Comparison of ENCODE assay signal across 1 cellular context in the genomic region with DNA sequence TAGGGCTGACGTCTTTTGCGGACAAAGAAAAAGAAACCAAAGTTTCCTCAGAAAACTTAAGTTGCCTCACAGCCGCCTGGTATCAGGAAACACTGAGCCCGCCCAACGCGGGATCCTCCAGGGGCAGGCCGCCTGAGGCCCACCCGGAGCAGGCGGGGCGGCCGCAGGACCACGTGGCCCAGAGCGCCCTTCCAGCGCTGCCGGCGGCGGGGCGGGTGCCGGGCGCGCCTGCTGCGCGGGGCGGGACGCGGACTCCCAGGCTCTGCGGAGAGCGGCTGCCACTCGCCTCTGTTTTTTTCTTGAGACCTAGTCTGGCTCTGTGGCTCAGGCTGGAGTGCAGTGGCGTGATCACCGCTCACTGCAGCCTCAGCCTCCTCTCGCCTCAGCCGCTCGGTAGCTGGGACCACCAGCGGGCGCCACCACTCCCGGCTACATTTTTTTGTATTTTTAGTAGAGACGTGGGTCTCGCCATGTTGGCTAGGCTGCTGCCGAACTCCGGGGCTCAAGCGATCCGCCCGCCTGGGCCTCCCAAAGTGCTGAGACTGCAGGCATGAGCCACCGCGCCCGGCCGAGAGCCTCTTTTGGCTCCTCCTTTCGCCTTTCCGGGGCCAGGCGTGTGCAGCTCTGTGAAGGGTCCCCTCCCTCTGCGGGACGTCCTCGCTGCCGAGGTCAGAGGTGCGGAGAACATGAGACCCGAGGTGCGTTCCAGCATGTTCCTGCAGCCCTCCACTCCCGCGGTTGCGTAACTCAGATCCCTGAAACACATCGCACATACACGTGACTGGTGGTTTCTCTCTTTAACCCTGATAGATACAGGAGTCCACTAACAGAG.
TF ChIP-seq lines count a peak whose summit lies in the region.

No MANE protein-coding gene starts in this region.

TF ChIP-seq in HepG2, 621 proteins besides CTCF, POLR2A, EP300 and RAD21 (continued from another document and continues in another):
- TF ChIP-seq, protein P1, sequence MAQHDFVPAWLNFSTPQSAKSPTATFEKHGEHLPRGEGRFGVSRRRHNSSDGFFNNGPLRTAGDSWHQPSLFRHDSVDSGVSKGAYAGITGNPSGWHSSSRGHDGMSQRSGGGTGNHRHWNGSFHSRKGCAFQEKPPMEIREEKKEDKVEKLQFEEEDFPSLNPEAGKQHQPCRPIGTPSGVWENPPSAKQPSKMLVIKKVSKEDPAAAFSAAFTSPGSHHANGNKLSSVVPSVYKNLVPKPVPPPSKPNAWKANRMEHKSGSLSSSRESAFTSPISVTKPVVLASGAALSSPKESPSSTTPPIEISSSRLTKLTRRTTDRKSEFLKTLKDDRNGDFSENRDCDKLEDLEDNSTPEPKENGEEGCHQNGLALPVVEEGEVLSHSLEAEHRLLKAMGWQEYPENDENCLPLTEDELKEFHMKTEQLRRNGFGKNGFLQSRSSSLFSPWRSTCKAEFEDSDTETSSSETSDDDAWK (CRISPR knock-in tag; IDR thresholded peaks at IDR 0.05), result no peak
- TF ChIP-seq, protein P2, sequence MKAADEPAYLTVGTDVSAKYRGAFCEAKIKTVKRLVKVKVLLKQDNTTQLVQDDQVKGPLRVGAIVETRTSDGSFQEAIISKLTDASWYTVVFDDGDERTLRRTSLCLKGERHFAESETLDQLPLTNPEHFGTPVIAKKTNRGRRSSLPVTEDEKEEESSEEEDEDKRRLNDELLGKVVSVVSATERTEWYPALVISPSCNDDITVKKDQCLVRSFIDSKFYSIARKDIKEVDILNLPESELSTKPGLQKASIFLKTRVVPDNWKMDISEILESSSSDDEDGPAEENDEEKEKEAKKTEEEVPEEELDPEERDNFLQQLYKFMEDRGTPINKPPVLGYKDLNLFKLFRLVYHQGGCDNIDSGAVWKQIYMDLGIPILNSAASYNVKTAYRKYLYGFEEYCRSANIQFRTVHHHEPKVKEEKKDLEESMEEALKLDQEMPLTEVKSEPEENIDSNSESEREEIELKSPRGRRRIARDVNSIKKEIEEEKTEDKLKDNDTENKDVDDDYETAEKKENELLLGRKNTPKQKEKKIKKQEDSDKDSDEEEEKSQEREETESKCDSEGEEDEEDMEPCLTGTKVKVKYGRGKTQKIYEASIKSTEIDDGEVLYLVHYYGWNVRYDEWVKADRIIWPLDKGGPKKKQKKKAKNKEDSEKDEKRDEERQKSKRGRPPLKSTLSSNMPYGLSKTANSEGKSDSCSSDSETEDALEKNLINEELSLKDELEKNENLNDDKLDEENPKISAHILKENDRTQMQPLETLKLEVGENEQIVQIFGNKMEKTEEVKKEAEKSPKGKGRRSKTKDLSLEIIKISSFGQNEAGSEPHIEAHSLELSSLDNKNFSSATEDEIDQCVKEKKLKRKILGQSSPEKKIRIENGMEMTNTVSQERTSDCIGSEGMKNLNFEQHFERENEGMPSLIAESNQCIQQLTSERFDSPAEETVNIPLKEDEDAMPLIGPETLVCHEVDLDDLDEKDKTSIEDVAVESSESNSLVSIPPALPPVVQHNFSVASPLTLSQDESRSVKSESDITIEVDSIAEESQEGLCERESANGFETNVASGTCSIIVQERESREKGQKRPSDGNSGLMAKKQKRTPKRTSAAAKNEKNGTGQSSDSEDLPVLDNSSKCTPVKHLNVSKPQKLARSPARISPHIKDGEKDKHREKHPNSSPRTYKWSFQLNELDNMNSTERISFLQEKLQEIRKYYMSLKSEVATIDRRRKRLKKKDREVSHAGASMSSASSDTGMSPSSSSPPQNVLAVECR (CRISPR knock-in tag; IDR thresholded peaks at IDR 0.05; ENCODE audit: borderline replicate concordance), result peak; percentile 92; the same call in 1 of the 2 replicates
- TF ChIP-seq SOX6 (IDR thresholded peaks at IDR 0.05) (no peak), SOX6 (CRISPR knock-in tag; IDR thresholded peaks at IDR 0.05) (peak; percentile 94), TCF12 (IDR thresholded peaks at IDR 0.05) (no peak), TCF12 (CRISPR knock-in tag; IDR thresholded peaks at IDR 0.05) (peak; percentile 82; the same call in 1 of the 2 replicates), EHMT2 (IDR thresholded peaks at IDR 0.05; ENCODE audit: borderline replicate concordance, low read depth, low read length) (no peak), ETV6 (CRISPR knock-in tag; conservative IDR thresholded peaks at IDR 0.05) (peak; percentile 82; the same call in 1 of the 2 replicates), ZNF317 (CRISPR knock-in tag; IDR thresholded peaks at IDR 0.05) (peak; percentile 92), EEA1 (CRISPR knock-in tag; IDR thresholded peaks at IDR 0.05; ENCODE audit: borderline replicate concordance) (peak; percentile 75; the same call in 1 of the 2 replicates), ZNF775 (CRISPR knock-in tag; IDR thresholded peaks at IDR 0.05; ENCODE audit: borderline replicate concordance) (no peak; the same call in 1 of the 2 replicates), SMYD3 (CRISPR knock-in tag; IDR thresholded peaks at IDR 0.05) (peak; percentile 94; the same call in 1 of the 2 replicates), ZNF251 (CRISPR knock-in tag; IDR thresholded peaks at IDR 0.05) (peak; percentile 97; the same call in 1 of the 2 replicates), WIZ (CRISPR knock-in tag; IDR thresholded peaks at IDR 0.05) (peak; percentile 78; the same call in 1 of the 2 replicates), ZFP37 (CRISPR knock-in tag; IDR thresholded peaks at IDR 0.05; ENCODE audit: borderline replicate concordance) (peak; percentile 98), ZNF367 (CRISPR knock-in tag; IDR thresholded peaks at IDR 0.05; ENCODE audit: borderline replicate concordance) (peak; percentile 97), FOXK1 (CRISPR knock-in tag; IDR thresholded peaks at IDR 0.05; ENCODE audit: borderline replicate concordance, low read depth) (peak; percentile 89; the same call in 1 of the 2 replicates), NFKB2 (CRISPR knock-in tag; IDR thresholded peaks at IDR 0.05; ENCODE audit: borderline replicate concordance) (peak; percentile 100), BRCA1 (CRISPR knock-in tag; IDR thresholded peaks at IDR 0.05) (peak; percentile 96), ZNF331 (CRISPR knock-in tag; IDR thresholded peaks at IDR 0.05) (peak; percentile 98), SIX1 (CRISPR knock-in tag; IDR thresholded peaks at IDR 0.05; ENCODE audit: borderline replicate concordance) (peak; percentile 66; the same call in 1 of the 2 replicates), KLF9 (CRISPR knock-in tag; IDR thresholded peaks at IDR 0.05; ENCODE audit: low read depth) (peak; percentile 84; the same call in 1 of the 2 replicates), ZNF644 (CRISPR knock-in tag; IDR thresholded peaks at IDR 0.05; ENCODE audit: low read depth) (peak; percentile 83), MTA1 (CRISPR knock-in tag; IDR thresholded peaks at IDR 0.05; ENCODE audit: borderline replicate concordance) (peak; percentile 99), MEIS2 (CRISPR knock-in tag; IDR thresholded peaks at IDR 0.05) (peak; percentile 93)
- TF ChIP-seq, protein P3, sequence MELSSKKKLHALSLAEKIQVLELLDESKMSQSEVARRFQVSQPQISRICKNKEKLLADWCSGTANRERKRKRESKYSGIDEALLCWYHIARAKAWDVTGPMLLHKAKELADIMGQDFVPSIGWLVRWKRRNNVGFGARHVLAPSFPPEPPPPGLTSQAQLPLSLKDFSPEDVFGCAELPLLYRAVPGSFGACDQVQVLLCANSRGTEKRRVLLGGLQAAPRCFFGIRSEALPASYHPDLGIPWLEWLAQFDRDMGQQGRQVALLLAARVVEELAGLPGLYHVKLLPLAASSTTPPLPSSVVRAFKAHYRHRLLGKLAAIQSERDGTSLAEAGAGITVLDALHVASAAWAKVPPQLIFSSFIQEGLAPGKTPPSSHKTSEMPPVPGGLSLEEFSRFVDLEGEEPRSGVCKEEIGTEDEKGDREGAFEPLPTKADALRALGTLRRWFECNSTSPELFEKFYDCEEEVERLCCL (CRISPR knock-in tag; IDR thresholded peaks at IDR 0.05; ENCODE audit: borderline replicate concordance), result no peak; the same call in 1 of the 2 replicates
- TF ChIP-seq, protein P4, sequence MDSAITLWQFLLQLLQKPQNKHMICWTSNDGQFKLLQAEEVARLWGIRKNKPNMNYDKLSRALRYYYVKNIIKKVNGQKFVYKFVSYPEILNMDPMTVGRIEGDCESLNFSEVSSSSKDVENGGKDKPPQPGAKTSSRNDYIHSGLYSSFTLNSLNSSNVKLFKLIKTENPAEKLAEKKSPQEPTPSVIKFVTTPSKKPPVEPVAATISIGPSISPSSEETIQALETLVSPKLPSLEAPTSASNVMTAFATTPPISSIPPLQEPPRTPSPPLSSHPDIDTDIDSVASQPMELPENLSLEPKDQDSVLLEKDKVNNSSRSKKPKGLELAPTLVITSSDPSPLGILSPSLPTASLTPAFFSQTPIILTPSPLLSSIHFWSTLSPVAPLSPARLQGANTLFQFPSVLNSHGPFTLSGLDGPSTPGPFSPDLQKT (CRISPR knock-in tag; IDR thresholded peaks at IDR 0.05; ENCODE audit: borderline replicate concordance), result peak; percentile 95; the same call in 1 of the 2 replicates
- TF ChIP-seq, protein P5, sequence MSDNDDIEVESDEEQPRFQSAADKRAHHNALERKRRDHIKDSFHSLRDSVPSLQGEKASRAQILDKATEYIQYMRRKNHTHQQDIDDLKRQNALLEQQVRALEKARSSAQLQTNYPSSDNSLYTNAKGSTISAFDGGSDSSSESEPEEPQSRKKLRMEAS (IDR thresholded peaks at IDR 0.05), result peak; percentile 97
- TF ChIP-seq, protein P6, sequence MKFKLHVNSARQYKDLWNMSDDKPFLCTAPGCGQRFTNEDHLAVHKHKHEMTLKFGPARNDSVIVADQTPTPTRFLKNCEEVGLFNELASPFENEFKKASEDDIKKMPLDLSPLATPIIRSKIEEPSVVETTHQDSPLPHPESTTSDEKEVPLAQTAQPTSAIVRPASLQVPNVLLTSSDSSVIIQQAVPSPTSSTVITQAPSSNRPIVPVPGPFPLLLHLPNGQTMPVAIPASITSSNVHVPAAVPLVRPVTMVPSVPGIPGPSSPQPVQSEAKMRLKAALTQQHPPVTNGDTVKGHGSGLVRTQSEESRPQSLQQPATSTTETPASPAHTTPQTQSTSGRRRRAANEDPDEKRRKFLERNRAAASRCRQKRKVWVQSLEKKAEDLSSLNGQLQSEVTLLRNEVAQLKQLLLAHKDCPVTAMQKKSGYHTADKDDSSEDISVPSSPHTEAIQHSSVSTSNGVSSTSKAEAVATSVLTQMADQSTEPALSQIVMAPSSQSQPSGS (CRISPR knock-in tag; IDR thresholded peaks at IDR 0.05), result peak; percentile 93
- TF ChIP-seq, protein P7, sequence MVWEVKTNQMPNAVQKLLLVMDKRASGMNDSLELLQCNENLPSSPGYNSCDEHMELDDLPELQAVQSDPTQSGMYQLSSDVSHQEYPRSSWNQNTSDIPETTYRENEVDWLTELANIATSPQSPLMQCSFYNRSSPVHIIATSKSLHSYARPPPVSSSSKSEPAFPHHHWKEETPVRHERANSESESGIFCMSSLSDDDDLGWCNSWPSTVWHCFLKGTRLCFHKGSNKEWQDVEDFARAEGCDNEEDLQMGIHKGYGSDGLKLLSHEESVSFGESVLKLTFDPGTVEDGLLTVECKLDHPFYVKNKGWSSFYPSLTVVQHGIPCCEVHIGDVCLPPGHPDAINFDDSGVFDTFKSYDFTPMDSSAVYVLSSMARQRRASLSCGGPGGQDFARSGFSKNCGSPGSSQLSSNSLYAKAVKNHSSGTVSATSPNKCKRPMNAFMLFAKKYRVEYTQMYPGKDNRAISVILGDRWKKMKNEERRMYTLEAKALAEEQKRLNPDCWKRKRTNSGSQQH (CRISPR knock-in tag; IDR thresholded peaks at IDR 0.05; ENCODE audit: low read depth), result no peak; the same call in none of the 2 replicates
- TF ChIP-seq, protein P8, sequence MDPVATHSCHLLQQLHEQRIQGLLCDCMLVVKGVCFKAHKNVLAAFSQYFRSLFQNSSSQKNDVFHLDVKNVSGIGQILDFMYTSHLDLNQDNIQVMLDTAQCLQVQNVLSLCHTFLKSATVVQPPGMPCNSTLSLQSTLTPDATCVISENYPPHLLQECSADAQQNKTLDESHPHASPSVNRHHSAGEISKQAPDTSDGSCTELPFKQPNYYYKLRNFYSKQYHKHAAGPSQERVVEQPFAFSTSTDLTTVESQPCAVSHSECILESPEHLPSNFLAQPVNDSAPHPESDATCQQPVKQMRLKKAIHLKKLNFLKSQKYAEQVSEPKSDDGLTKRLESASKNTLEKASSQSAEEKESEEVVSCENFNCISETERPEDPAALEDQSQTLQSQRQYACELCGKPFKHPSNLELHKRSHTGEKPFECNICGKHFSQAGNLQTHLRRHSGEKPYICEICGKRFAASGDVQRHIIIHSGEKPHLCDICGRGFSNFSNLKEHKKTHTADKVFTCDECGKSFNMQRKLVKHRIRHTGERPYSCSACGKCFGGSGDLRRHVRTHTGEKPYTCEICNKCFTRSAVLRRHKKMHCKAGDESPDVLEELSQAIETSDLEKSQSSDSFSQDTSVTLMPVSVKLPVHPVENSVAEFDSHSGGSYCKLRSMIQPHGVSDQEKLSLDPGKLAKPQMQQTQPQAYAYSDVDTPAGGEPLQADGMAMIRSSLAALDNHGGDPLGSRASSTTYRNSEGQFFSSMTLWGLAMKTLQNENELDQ (CRISPR knock-in tag; IDR thresholded peaks at IDR 0.05; ENCODE audit: borderline replicate concordance), result peak; percentile 78; the same call in 1 of the 2 replicates
- TF ChIP-seq, protein P9, sequence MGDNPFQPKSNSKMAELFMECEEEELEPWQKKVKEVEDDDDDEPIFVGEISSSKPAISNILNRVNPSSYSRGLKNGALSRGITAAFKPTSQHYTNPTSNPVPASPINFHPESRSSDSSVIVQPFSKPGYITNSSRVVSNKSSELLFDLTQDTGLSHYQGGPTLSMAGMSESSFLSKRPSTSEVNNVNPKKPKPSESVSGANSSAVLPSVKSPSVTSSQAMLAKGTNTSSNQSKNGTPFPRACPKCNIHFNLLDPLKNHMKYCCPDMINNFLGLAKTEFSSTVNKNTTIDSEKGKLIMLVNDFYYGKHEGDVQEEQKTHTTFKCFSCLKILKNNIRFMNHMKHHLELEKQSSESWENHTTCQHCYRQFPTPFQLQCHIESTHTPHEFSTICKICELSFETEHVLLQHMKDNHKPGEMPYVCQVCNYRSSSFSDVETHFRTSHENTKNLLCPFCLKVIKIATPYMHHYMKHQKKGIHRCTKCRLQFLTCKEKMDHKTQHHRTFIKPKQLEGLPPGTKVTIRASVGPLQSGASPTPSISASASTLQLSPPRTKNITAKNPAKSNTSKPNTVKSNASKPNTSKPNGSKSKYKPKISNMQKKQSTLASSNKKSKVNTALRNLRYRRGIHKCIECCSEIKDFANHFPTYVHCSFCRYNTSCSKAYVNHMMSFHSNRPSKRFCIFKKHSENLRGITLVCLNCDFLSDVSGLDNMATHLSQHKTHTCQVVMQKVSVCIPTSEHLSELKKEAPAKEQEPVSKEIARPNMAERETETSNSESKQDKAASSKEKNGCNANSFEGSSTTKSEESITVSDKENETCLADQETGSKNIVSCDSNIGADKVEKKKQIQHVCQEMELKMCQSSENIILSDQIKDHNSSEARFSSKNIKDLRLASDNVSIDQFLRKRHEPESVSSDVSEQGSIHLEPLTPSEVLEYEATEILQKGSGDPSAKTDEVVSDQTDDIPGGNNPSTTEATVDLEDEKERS (CRISPR knock-in tag; IDR thresholded peaks at IDR 0.05), result peak; percentile 96
- TF ChIP-seq, protein P10, sequence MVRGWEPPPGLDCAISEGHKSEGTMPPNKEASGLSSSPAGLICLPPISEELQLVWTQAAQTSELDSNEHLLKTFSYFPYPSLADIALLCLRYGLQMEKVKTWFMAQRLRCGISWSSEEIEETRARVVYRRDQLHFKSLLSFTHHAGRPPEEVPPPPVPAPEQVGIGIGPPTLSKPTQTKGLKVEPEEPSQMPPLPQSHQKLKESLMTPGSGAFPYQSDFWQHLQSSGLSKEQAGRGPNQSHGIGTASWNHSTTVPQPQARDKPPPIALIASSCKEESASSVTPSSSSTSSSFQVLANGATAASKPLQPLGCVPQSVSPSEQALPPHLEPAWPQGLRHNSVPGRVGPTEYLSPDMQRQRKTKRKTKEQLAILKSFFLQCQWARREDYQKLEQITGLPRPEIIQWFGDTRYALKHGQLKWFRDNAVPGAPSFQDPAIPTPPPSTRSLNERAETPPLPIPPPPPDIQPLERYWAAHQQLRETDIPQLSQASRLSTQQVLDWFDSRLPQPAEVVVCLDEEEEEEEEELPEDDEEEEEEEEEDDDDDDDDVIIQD (CRISPR knock-in tag; IDR thresholded peaks at IDR 0.05; ENCODE audit: low read depth), result peak; percentile 73; the same call in 1 of the 2 replicates
